ENCODE assay signal across 31 cellular contexts in genomic region chr2:174198846-174199564, GRCh38. TPM values are rescaled to one million over a fixed set of nuclear protein-coding genes. Genes with fewer than 3 reads are reported as not detected.
DNase-seq lines count a peak whose midpoint lies in the region; ATAC-seq and TF ChIP-seq lines count a peak whose summit lies in the region.
"Had no signal": no experiment of that assay in that cellular context is flagged by ENCODE, and none has a peak within 500 bp of the region (broad histone marks: within the 10 kb centered on the region; RNA-seq: fewer than 3 reads in every experiment).

No MANE protein-coding gene starts in this region.

- H3K4me3 ChIP-seq in GM23338: no peak overlapping the region
- H3K4me3 ChIP-seq in iPS-20b (ENCODE audit: low read length): peak overlapping the region; percentile 35; the same call in 1 of the 2 replicates
- no peak overlapping the region for H3K4me3 ChIP-seq in naive thymus-derived CD4-positive, alpha-beta T cell (ENCODE audit: low read length)
- H3K4me3 ChIP-seq: HAP-1, K562, lower lobe of right lung, right lobe of liver, upper lobe of right lung had no signal

- H3K9me3 ChIP-seq in iPS-20b (ENCODE audit: insufficient read depth, low read depth, low read length): no peaks in the 10 kb centered on the region
- H3K9me3 ChIP-seq in naive thymus-derived CD4-positive, alpha-beta T cell (ENCODE audit: control insufficient read depth in 2 of 3, low read length in 3 of 3): no peaks in the 10 kb centered on the region
- H3K9me3 ChIP-seq: HAP-1, lower lobe of right lung, right lobe of liver, upper lobe of right lung had no signal

- peak overlapping the region; percentile 80 for H3K27ac Mint-ChIP-seq in GM23338
- H3K27ac Mint-ChIP-seq in WTC11: peak overlapping the region; percentile 60; the same call in 1 of the 2 replicates
- no peak overlapping the region for H3K27ac Mint-ChIP-seq in naive thymus-derived CD4-positive, alpha-beta T cell
- H3K27ac Mint-ChIP-seq: activated CD8-positive, alpha-beta T cell treated with anti-CD3 and anti-CD28 coated beads for 36 hours; activated naive CD4-positive, alpha-beta T cell treated with anti-CD3 and anti-CD28 coated beads, Interleukin-2, amount 50 U/mL, for 24 hours; activated T-helper 2 cell treated with anti-CD3 and anti-CD28 coated beads, Interferon-gamma antibody, Interleukin-2, Interleukin-4, amounts not matched to agents 10 μg/mL and 5 μg/mL and 100 μg/mL, durations not matched to agents 14 hours and 24 hours and 36 hours; CD8-positive, alpha-beta T cell; stimulated activated memory B cell treated with anti-CD40 and anti-IgM and Interleukin-4, amounts not matched to agents 10 μg/mL and 1 μg/mL and 100 μg/mL, for 72 hours had no signal

- H3K36me3 ChIP-seq in GM23338 (ENCODE audit: insufficient read depth) (no peaks in the 10 kb centered on the region), iPS-20b (ENCODE audit: insufficient read depth, low read depth, low read length) (no peaks in the 10 kb centered on the region)
- no peaks in the 10 kb centered on the region for H3K36me3 ChIP-seq in naive thymus-derived CD4-positive, alpha-beta T cell (ENCODE audit: control insufficient read depth in 2 of 3, insufficient read depth in 3 of 3, low read length in 3 of 3)
- H3K36me3 ChIP-seq: lower lobe of right lung, right lobe of liver, upper lobe of right lung had no signal

- CTCF ChIA-PET in WTC11 (lab: Charles Lee): no interaction called here
- CTCF ChIA-PET in naive thymus-derived CD4-positive, alpha-beta T cell (lab: Charles Lee): no interaction called here

- intact Hi-C loops in naive thymus-derived CD4-positive, alpha-beta T cell (cut with micrococcal nuclease): no loop called here

- H3K27ac ChIP-seq in GM23338 (ENCODE audit: low read depth) (no peak overlapping the region; the same call in 1 of the 2 replicates), iPS-20b (ENCODE audit: low read length) (no peak overlapping the region)
- H3K27ac ChIP-seq in naive thymus-derived CD4-positive, alpha-beta T cell (ENCODE audit: low read depth, low read length): no peak overlapping the region
- H3K27ac ChIP-seq: lower lobe of right lung, right lobe of liver, upper lobe of right lung had no signal

- H3K4me1 ChIP-seq in GM23338 (ENCODE audit: insufficient read depth) (peaks cover 30% of the 10 kb centered on the region), iPS-20b (ENCODE audit: insufficient read depth, low read length) (peaks cover 20% of the 10 kb centered on the region)
- no peaks in the 10 kb centered on the region for H3K4me1 ChIP-seq in naive thymus-derived CD4-positive, alpha-beta T cell (ENCODE audit: control insufficient read depth in 2 of 2, insufficient read depth in 2 of 2, low read length in 2 of 2)
- H3K4me1 ChIP-seq: lower lobe of right lung, right lobe of liver, upper lobe of right lung had no signal

- peak overlapping the region; percentile 42; the same call in 2 of the 3 replicates for H3K4me3 Mint-ChIP-seq in GM23338
- H3K4me3 Mint-ChIP-seq in WTC11: no peak overlapping the region
- no peak overlapping the region for H3K4me3 Mint-ChIP-seq in naive thymus-derived CD4-positive, alpha-beta T cell
- H3K4me3 Mint-ChIP-seq: activated CD8-positive, alpha-beta T cell treated with anti-CD3 and anti-CD28 coated beads for 36 hours; activated naive CD4-positive, alpha-beta T cell treated with anti-CD3 and anti-CD28 coated beads, Interleukin-2, amount 50 U/mL, for 24 hours; CD8-positive, alpha-beta T cell; neural crest cell; stimulated activated memory B cell treated with anti-CD40 and anti-IgM and Interleukin-4, amounts not matched to agents 10 μg/mL and 1 μg/mL and 100 μg/mL, for 72 hours had no signal

- DNase-seq in GM23338 (ENCODE audit: low spot score) (peak; percentile 31), WTC11 (ENCODE audit: low spot score) (no peak), glomerular visceral epithelial cell (ENCODE audit: extremely low spot score) (no peak), SKM-1 (lab: John Stamatoyannopoulos, UW; ENCODE audit: unreplicated experiment) (no peak)
- DNase-seq in naive thymus-derived CD4-positive, alpha-beta T cell: no peak
- no peak for DNase-seq in activated CD8-positive, alpha-beta memory T cell treated with anti-CD3 and anti-CD28 coated beads for 24 hours
- DNase-seq: activated CD4-positive, alpha-beta T cell treated with anti-CD3 and anti-CD28 coated beads for 1 hour; activated CD8-positive, alpha-beta T cell treated with anti-CD3 and anti-CD28 coated beads for 36 hours; aorta; caudate nucleus; CD8-positive, alpha-beta T cell; dermis blood vessel endothelial cell; DMS 273 treated with DMSO at 0.1 percent for 48 hours; kidney glomerular epithelial cell; lower lobe of right lung; NCI-H1417; NCI-H2081 treated with DMSO at 0.1 percent for 48 hours; NCI-H226; NCI-H748 treated with DMSO at 0.1 percent for 48 hours; posterior cingulate gyrus; right lobe of liver; RPMI8226; stimulated activated CD4-positive, alpha-beta T cell treated with anti-CD3 and anti-CD28 coated beads, Interleukin-4, amount 100 ng/mL, for 4 hours; upper lobe of right lung had no signal

- TF ChIP-seq CTCF in GM23338 (conservative IDR thresholded peaks at IDR 0.05; ENCODE audit: low read depth in 2 of 2): no peak
- TF ChIP-seq CTCF in WTC11 (IDR thresholded peaks at IDR 0.05): no peak

- ATAC-seq in GM23338 (peak; percentile 81), WTC11 (peak; percentile 73)
- no peak for ATAC-seq in naive thymus-derived CD4-positive, alpha-beta T cell
- ATAC-seq: activated CD8-positive, alpha-beta T cell treated with anti-CD3 and anti-CD28 coated beads for 36 hours; CD8-positive, alpha-beta T cell; K562; lower lobe of right lung; right lobe of liver; stimulated activated memory B cell treated with anti-CD40 and anti-IgM and Interleukin-4, amounts not matched to agents 10 μg/mL and 1 μg/mL and 100 μg/mL, for 72 hours; upper lobe of right lung had no signal

- peak overlapping the region; percentile 42 for H3K4me2 ChIP-seq in GM23338

- no peak overlapping the region for H2AFZ ChIP-seq in GM23338

- H3K79me2 ChIP-seq in GM23338 (replicated peaks; ENCODE audit: insufficient read depth): peaks cover 72% of the 10 kb centered on the region

- POLR2A ChIA-PET in WTC11 (lab: Charles Lee): no interaction called here
- POLR2A ChIA-PET in naive thymus-derived CD4-positive, alpha-beta T cell (lab: Charles Lee): no interaction called here

- H3K4me1 Mint-ChIP-seq in GM23338 (peaks cover 32% of the 10 kb centered on the region), WTC11 (peaks cover 25% of the 10 kb centered on the region)
- H3K4me1 Mint-ChIP-seq in naive thymus-derived CD4-positive, alpha-beta T cell: peaks cover 0 to 5% (median 0%) of the 10 kb centered on the region in 7 donors
- H3K4me1 Mint-ChIP-seq: stimulated activated memory B cell treated with anti-CD40 and anti-IgM and Interleukin-4, amounts not matched to agents 10 μg/mL and 1 μg/mL and 100 μg/mL, for 72 hours had no signal

- H3K9me2 ChIP-seq in GM23338 (ENCODE audit: insufficient read depth): no peaks in the 10 kb centered on the region

- H3K36me3 Mint-ChIP-seq in GM23338 (ENCODE audit: low read depth): 0 out of 3 replicates have a peak, but pooled peaks cover 3% of the 10 kb centered on the region
- H3K36me3 Mint-ChIP-seq in WTC11: peaks cover 3% of the 10 kb centered on the region; the same call in 1 of the 2 replicates
- H3K36me3 Mint-ChIP-seq in naive thymus-derived CD4-positive, alpha-beta T cell: peaks cover 0 to 18% (median 5%) of the 10 kb centered on the region in 5 donors
- H3K36me3 Mint-ChIP-seq: CD8-positive, alpha-beta T cell had no signal

- H3F3A ChIP-seq in GM23338 (replicated peaks; ENCODE audit: low read depth): no peaks in the 10 kb centered on the region

- H4K20me1 ChIP-seq in GM23338 (replicated peaks; ENCODE audit: insufficient read depth): no peaks in the 10 kb centered on the region

- no peaks in the 10 kb centered on the region for H3K9me3 Mint-ChIP-seq in GM23338
- peaks cover 3% of the 10 kb centered on the region; the same call in 1 of the 2 replicates for H3K9me3 Mint-ChIP-seq in WTC11
- no peaks in the 10 kb centered on the region for H3K9me3 Mint-ChIP-seq in naive thymus-derived CD4-positive, alpha-beta T cell
- H3K9me3 Mint-ChIP-seq: activated CD8-positive, alpha-beta T cell treated with anti-CD3 and anti-CD28 coated beads for 36 hours; activated naive CD4-positive, alpha-beta T cell treated with anti-CD3 and anti-CD28 coated beads, Interleukin-2, amount 50 U/mL, for 24 hours; activated T-helper 2 cell treated with anti-CD3 and anti-CD28 coated beads, Interferon-gamma antibody, Interleukin-2, Interleukin-4, amounts not matched to agents 10 μg/mL and 5 μg/mL and 100 μg/mL, durations not matched to agents 14 hours and 24 hours and 36 hours; CD8-positive, alpha-beta T cell; stimulated activated memory B cell treated with anti-CD40 and anti-IgM and Interleukin-4, amounts not matched to agents 10 μg/mL and 1 μg/mL and 100 μg/mL, for 72 hours had no signal

- H3K27me3 ChIP-seq in GM23338 (ENCODE audit: insufficient read depth) (no peaks in the 10 kb centered on the region), iPS-20b (ENCODE audit: insufficient read depth, low read length) (no peaks in the 10 kb centered on the region)
- no peaks in the 10 kb centered on the region for H3K27me3 ChIP-seq in naive thymus-derived CD4-positive, alpha-beta T cell (ENCODE audit: control insufficient read depth in 2 of 2, insufficient read depth in 2 of 2, low read length in 2 of 2)
- H3K27me3 ChIP-seq: right lobe of liver, upper lobe of right lung had no signal

- no peaks in the 10 kb centered on the region for H3K27me3 Mint-ChIP-seq in GM23338 (ENCODE audit: insufficient read depth, low read depth, poor library complexity)
- H3K27me3 Mint-ChIP-seq in WTC11 (ENCODE audit: low read depth): no peaks in the 10 kb centered on the region
- H3K27me3 Mint-ChIP-seq in naive thymus-derived CD4-positive, alpha-beta T cell: no peaks in the 10 kb centered on the region
- H3K27me3 Mint-ChIP-seq: activated CD8-positive, alpha-beta T cell treated with anti-CD3 and anti-CD28 coated beads for 36 hours; activated naive CD4-positive, alpha-beta T cell treated with anti-CD3 and anti-CD28 coated beads, Interleukin-2, amount 50 U/mL, for 24 hours; stimulated activated memory B cell treated with anti-CD40 and anti-IgM and Interleukin-4, amounts not matched to agents 10 μg/mL and 1 μg/mL and 100 μg/mL, for 72 hours had no signal

- no peak overlapping the region for H3K9ac ChIP-seq in iPS-20b (ENCODE audit: low read depth, low read length)

TF ChIP-seq in WTC11, 78 proteins besides CTCF, POLR2A, EP300 and RAD21 (continues in another document):
- TF ChIP-seq NFATC4 (CRISPR knock-in tag; IDR thresholded peaks at IDR 0.05) (no peak), GRHL2 (CRISPR knock-in tag; IDR thresholded peaks at IDR 0.05; ENCODE audit: insufficient replicate concordance, severe bottlenecking) (no peak)

RNA-seq across cellular contexts. Expression of gene OLA1, which starts 49.3 kb away (rescaled TPM):
- 104 and 114 TPM in 2 replicates for total RNA-seq in GM23338 (2014; rRNA removed; shearing (Covaris generic))
- polyA plus RNA-seq in GM23338 (2016; fragmentation: Nextera tagmentation; extraction: Ambion mirVana): 190 and 242 TPM in 2 replicates
- 104 to 109 TPM (median 107 TPM) in 3 replicates for total RNA-seq in WTC11 (2021)
- total RNA-seq in naive thymus-derived CD4-positive, alpha-beta T cell: 10 to 100 TPM; 34.4 to 84.7 (median 40.3) TPM
- polyA plus RNA-seq in naive thymus-derived CD4-positive, alpha-beta T cell: 10 to 100 TPM; 55.8 to 83.6 TPM

Comparison
In these comparisons a context has a peak if more than half of its experiments do, and no peak if none do; other contexts are left out.
1. H3K27ac Mint-ChIP-seq: peak in GM23338 (single experiment) and WTC11 (single experiment); none in naive thymus-derived CD4-positive, alpha-beta T cell (0 of 9).